ENCODE assay signal across 1 cellular context in genomic region chr2:107747964-107748583, GRCh38.
TF ChIP-seq lines count a peak whose summit lies in the region.

No MANE protein-coding gene starts in this region.

TF ChIP-seq in K562, 482 proteins besides CTCF, POLR2A, EP300 and RAD21 (continued from another document and continues in another):
- no peak for TF ChIP-seq XRCC5 (IDR thresholded peaks at IDR 0.05; ENCODE audit: low read depth, low read length)
- no peak for TF ChIP-seq ZNF354B (CRISPR knock-in tag; IDR thresholded peaks at IDR 0.05)
- TF ChIP-seq, protein P1, sequence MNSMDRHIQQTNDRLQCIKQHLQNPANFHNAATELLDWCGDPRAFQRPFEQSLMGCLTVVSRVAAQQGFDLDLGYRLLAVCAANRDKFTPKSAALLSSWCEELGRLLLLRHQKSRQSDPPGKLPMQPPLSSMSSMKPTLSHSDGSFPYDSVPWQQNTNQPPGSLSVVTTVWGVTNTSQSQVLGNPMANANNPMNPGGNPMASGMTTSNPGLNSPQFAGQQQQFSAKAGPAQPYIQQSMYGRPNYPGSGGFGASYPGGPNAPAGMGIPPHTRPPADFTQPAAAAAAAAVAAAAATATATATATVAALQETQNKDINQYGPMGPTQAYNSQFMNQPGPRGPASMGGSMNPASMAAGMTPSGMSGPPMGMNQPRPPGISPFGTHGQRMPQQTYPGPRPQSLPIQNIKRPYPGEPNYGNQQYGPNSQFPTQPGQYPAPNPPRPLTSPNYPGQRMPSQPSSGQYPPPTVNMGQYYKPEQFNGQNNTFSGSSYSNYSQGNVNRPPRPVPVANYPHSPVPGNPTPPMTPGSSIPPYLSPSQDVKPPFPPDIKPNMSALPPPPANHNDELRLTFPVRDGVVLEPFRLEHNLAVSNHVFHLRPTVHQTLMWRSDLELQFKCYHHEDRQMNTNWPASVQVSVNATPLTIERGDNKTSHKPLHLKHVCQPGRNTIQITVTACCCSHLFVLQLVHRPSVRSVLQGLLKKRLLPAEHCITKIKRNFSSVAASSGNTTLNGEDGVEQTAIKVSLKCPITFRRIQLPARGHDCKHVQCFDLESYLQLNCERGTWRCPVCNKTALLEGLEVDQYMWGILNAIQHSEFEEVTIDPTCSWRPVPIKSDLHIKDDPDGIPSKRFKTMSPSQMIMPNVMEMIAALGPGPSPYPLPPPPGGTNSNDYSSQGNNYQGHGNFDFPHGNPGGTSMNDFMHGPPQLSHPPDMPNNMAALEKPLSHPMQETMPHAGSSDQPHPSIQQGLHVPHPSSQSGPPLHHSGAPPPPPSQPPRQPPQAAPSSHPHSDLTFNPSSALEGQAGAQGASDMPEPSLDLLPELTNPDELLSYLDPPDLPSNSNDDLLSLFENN (IDR thresholded peaks at IDR 0.05; ENCODE audit: low read depth in 2 of 2, low read length in 2 of 2) = 0 out of 4 replicates have a peak, but pooled peaks of 1 of the 2 experiments have one; percentile 29
- 0 out of 4 replicates have a peak, but pooled peaks of 1 of the 2 experiments have one; percentile 8 for TF ChIP-seq HDAC1 (IDR thresholded peaks at IDR 0.05)
- TF ChIP-seq ASH1L (IDR thresholded peaks at IDR 0.05; ENCODE audit: borderline replicate concordance, low read depth, partially characterized antibody) = peak; percentile 46
- TF ChIP-seq MYC (IDR thresholded peaks at IDR 0.05; ENCODE audit: low read depth, low read length) = 0 out of 2 replicates have a peak, but pooled peaks have one; percentile 21
- no peak for TF ChIP-seq MYC (CRISPR knock-in tag; IDR thresholded peaks at IDR 0.05; ENCODE audit: borderline replicate concordance, low read depth)
- TF ChIP-seq NR2F6 (CRISPR knock-in tag; IDR thresholded peaks at IDR 0.05) = no peak
- TF ChIP-seq U2AF1 (optimal IDR thresholded peaks at IDR 0.05; ENCODE audit: low read depth, low read length) = no peak
- 0 out of 2 replicates have a peak, but pooled peaks have one; percentile 1 for TF ChIP-seq ARID2 (IDR thresholded peaks at IDR 0.05)
- TF ChIP-seq ZNF384 (IDR thresholded peaks at IDR 0.05; ENCODE audit: low read depth, low read length) = peak; percentile 30; the same call in 1 of the 2 replicates
- TF ChIP-seq SP2 (IDR thresholded peaks at IDR 0.05; ENCODE audit: extremely low read depth, low read depth, low read length, poor library complexity, severe bottlenecking) = no peak
- 0 out of 2 replicates have a peak, but pooled peaks have one; percentile 36 for TF ChIP-seq L3MBTL2 (IDR thresholded peaks at IDR 0.05)
- peak; percentile 72 for TF ChIP-seq BRD9 (IDR thresholded peaks at IDR 0.05; ENCODE audit: low read depth, partially characterized antibody)
- no peak for TF ChIP-seq ZNF133 (CRISPR knock-in tag; IDR thresholded peaks at IDR 0.05)
- TF ChIP-seq, protein P2, sequence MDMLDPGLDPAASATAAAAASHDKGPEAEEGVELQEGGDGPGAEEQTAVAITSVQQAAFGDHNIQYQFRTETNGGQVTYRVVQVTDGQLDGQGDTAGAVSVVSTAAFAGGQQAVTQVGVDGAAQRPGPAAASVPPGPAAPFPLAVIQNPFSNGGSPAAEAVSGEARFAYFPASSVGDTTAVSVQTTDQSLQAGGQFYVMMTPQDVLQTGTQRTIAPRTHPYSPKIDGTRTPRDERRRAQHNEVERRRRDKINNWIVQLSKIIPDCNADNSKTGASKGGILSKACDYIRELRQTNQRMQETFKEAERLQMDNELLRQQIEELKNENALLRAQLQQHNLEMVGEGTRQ (CRISPR knock-in tag; IDR thresholded peaks at IDR 0.05) = 0 out of 2 replicates have a peak, but pooled peaks have one; percentile 1
- TF ChIP-seq, protein P3, sequence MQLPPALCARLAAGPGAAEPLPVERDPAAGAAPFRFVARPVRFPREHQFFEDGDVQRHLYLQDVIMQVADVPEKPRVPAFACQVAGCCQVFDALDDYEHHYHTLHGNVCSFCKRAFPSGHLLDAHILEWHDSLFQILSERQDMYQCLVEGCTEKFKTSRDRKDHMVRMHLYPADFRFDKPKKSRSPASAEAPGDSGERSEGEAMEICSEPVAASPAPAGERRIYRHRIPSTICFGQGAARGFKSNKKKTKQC (CRISPR knock-in tag; IDR thresholded peaks at IDR 0.05) = no peak
- 0 out of 2 replicates have a peak, but pooled peaks have one; percentile 3 for TF ChIP-seq CBFA2T3 (IDR thresholded peaks at IDR 0.05)
- peak; percentile 39; the same call in 1 of the 2 replicates for TF ChIP-seq HCFC1 (IDR thresholded peaks at IDR 0.05; ENCODE audit: low read depth, low read length)
- no peak for TF ChIP-seq POLR2B (IDR thresholded peaks at IDR 0.05; ENCODE audit: low read depth, partially characterized antibody)
- TF ChIP-seq TRIM25 (IDR thresholded peaks at IDR 0.05; ENCODE audit: borderline replicate concordance) = no peak
- TF ChIP-seq ZNF395 (CRISPR knock-in tag; IDR thresholded peaks at IDR 0.05) = no peak
- TF ChIP-seq POLR2AphosphoS5 (IDR thresholded peaks at IDR 0.05; ENCODE audit: control insufficient read depth, insufficient read depth, low read depth, low read length) = no peak
- TF ChIP-seq HDAC8 (tag; IDR thresholded peaks at IDR 0.05) = no peak
- 0 out of 2 replicates have a peak, but pooled peaks have one; percentile 25 for TF ChIP-seq BHLHE40 (IDR thresholded peaks at IDR 0.05; ENCODE audit: low read length)
- peak; percentile 44; the same call in 1 of the 2 replicates for TF ChIP-seq POLR2H (tag; IDR thresholded peaks at IDR 0.05; ENCODE audit: low read depth)
- TF ChIP-seq CREB1 (IDR thresholded peaks at IDR 0.05) = peak; percentile 76; the same call in 1 of the 2 replicates
- TF ChIP-seq CREB1 (CRISPR knock-in tag; IDR thresholded peaks at IDR 0.05) = peak; percentile 77
- TF ChIP-seq CREM (IDR thresholded peaks at IDR 0.05; ENCODE audit: low read depth) = peak; percentile 89
- no peak for TF ChIP-seq RBM17 (IDR thresholded peaks at IDR 0.05; ENCODE audit: borderline replicate concordance, low read depth, low read length)
- no peak for TF ChIP-seq NCOR1 (IDR thresholded peaks at IDR 0.05)
- TF ChIP-seq ATF1 (CRISPR knock-in tag; IDR thresholded peaks at IDR 0.05) = no peak
- TF ChIP-seq ATF1 (tag; IDR thresholded peaks at IDR 0.05) = peak; percentile 87
- TF ChIP-seq RREB1 (CRISPR knock-in tag; IDR thresholded peaks at IDR 0.05) = no peak
- TF ChIP-seq GABPB1 (CRISPR knock-in tag; IDR thresholded peaks at IDR 0.05) = 0 out of 2 replicates have a peak, but pooled peaks have one; percentile 3
- peak; percentile 54; the same call in 1 of the 2 replicates for TF ChIP-seq EP400 (IDR thresholded peaks at IDR 0.05)
- TF ChIP-seq CXXC5 (CRISPR knock-in tag; IDR thresholded peaks at IDR 0.05) = peak; percentile 38
- no peak; the same call in 1 of the 2 replicates for TF ChIP-seq C11orf30 (IDR thresholded peaks at IDR 0.05; ENCODE audit: low read depth)
- TF ChIP-seq ZBTB5 (IDR thresholded peaks at IDR 0.05) = 0 out of 2 replicates have a peak, but pooled peaks have one; percentile 29
- peak; percentile 61; the same call in 1 of the 2 replicates for TF ChIP-seq NBN (IDR thresholded peaks at IDR 0.05; ENCODE audit: low read depth)
- TF ChIP-seq FOXK2 (conservative IDR thresholded peaks at IDR 0.05 in 1 of 2, IDR thresholded peaks at IDR 0.05 in 1 of 2; ENCODE audit: low read depth in 2 of 2) = peak in 1 of 2 experiments; percentile 43; a peak in 1 of 4 replicates
- TF ChIP-seq YY1 (IDR thresholded peaks at IDR 0.05; ENCODE audit: borderline replicate concordance in 1 of 3, control insufficient read depth in 1 of 3, extremely low read depth in 1 of 3, insufficient read depth in 3 of 3, insufficient read length in 1 of 3, insufficient replicate concordance in 2 of 3, low read depth in 1 of 3, low read length in 2 of 3) = peak in 2 of 3 experiments; percentile 18 to 66
- peak; percentile 55; the same call in 1 of the 2 replicates for TF ChIP-seq NFATC3 (IDR thresholded peaks at IDR 0.05)
- TF ChIP-seq ZNF124 (CRISPR knock-in tag; IDR thresholded peaks at IDR 0.05) = no peak
